ENCODE assay signal across 10 cellular contexts in the genomic region with DNA sequence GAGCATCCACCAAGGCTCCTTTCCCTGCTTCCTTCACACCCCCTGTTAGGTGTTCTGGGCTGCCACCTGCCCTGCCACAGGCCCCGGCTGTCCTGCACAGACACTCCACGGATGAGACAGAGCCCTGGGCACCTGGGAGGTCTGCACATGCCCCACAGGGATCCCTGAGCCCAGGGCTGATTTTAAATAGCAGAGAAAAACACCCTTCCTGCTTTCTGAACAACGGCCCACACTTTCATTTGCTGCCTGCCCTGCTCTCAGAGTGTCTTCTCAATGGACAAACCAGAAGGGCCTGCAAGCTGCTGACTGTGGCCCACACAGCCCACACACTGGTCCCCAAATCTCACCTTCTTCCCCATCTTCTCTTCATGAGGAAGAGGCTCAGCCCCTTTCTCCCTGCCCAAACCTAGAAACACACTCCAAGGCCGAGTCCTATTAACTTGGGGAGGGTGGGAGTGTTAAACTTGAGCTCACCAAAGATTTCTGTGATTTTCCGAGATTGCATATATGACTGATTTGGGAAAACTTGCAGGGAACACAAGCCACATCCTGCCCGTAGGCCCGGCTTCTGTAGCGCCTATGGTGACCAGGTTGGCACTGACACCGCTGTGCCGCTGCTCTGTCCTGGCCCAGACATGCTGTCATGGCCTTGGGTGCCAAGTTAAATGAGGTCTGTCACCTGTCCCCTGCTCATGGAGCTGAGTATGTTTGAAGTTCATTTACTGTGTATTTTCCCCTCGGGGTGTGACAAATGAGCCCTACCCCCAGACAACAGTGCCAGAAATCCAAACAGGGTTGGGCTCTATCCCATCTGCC. TPM values are rescaled to one million over a fixed set of nuclear protein-coding genes. Genes with fewer than 3 reads are reported as not detected.
DNase-seq lines count a peak whose midpoint lies in the region; ATAC-seq and TF ChIP-seq lines count a peak whose summit lies in the region.
"Had no signal": no experiment of that assay in that cellular context is flagged by ENCODE, and none has a peak within 500 bp of the region (broad histone marks: within the 10 kb centered on the region; RNA-seq: fewer than 3 reads in every experiment).

No MANE protein-coding gene starts in this region.

- peaks cover 8% of the 10 kb centered on the region for H3K9me3 Mint-ChIP-seq in nephron progenitor cell

- peak overlapping the region; percentile 63 for H3K4me2 ChIP-seq in BLaER1

- H3K36me3 Mint-ChIP-seq in nephron progenitor cell (ENCODE audit: low read depth), result no peaks in the 10 kb centered on the region

- H3K9me3 ChIP-seq in BLaER1, result no peaks in the 10 kb centered on the region
- H3K9me3 ChIP-seq: lower lobe of right lung had no signal

- H3K4me3 Mint-ChIP-seq in nephron progenitor cell, result peak overlapping the region; percentile 38

- ATAC-seq in HG03095 (IDR thresholded peaks at IDR 0.05; ENCODE audit: unreplicated experiment) (no peak), GM19463 (IDR thresholded peaks at IDR 0.05; ENCODE audit: unreplicated experiment) (no peak)

- no peak overlapping the region for H3K4me3 ChIP-seq in BLaER1
- H3K4me3 ChIP-seq in H7 (ENCODE audit: insufficient read depth, low read depth, low read length), result no peak overlapping the region
- H3K4me3 ChIP-seq: lower lobe of right lung had no signal

- H3K4me1 Mint-ChIP-seq in nephron progenitor cell, result peaks cover 56% of the 10 kb centered on the region

- no peak for TF ChIP-seq CTCF in nephron progenitor cell (IDR thresholded peaks at IDR 0.05)

- H3K27ac ChIP-seq in BLaER1, result peak overlapping the region; percentile 59
- peak overlapping the region; percentile 95 for H3K27ac ChIP-seq in caudate nucleus (ENCODE audit: low read depth, low read length)
- H3K27ac ChIP-seq: lower lobe of right lung had no signal

- H3K27me3 Mint-ChIP-seq in nephron progenitor cell (ENCODE audit: low read depth, poor library complexity), result peaks cover 4% of the 10 kb centered on the region

- no peaks in the 10 kb centered on the region for H4K20me1 ChIP-seq in BLaER1

- H3K27me3 ChIP-seq in BLaER1, result no peaks in the 10 kb centered on the region
- H3K27me3 ChIP-seq in H7 (ENCODE audit: control insufficient read depth, insufficient read depth, low read length), result no peaks in the 10 kb centered on the region

- H3K27ac Mint-ChIP-seq in nephron progenitor cell, result peak overlapping the region; percentile 52

- DNase-seq in H7 (peak; percentile 15), caudate nucleus (lab: John Stamatoyannopoulos, UW) (peak in 2 of 61 donors; percentile 59 to 81), nephron progenitor cell (no peak), NCI-H2107 treated with DMSO at 0.1 percent for 48 hours (lab: John Stamatoyannopoulos, UW; ENCODE audit: unreplicated experiment) (no peak), HuH-7.5 (ENCODE audit: low spot score) (no peak)
- DNase-seq: Kasumi-1, lower lobe of right lung had no signal

- peaks cover 34% of the 10 kb centered on the region for H3K4me1 ChIP-seq in BLaER1
- H3K4me1 ChIP-seq: lower lobe of right lung had no signal

- peak overlapping the region; percentile 38; the same call in 1 of the 2 replicates for H3K9ac ChIP-seq in BLaER1

- no peaks in the 10 kb centered on the region for H3K36me3 ChIP-seq in BLaER1
- no peaks in the 10 kb centered on the region for H3K36me3 ChIP-seq in H7 (replicated peaks; ENCODE audit: control insufficient read depth, insufficient read depth, low read length)
- H3K36me3 ChIP-seq: lower lobe of right lung had no signal

RNA-seq across cellular contexts. Expression of a gene that starts 47.2 kb away (rescaled TPM):
- 29.5 and 36.5 TPM in 2 replicates for total RNA-seq in H7 (2014; rRNA removed; shearing (Covaris generic))
